In the genomic region with DNA sequence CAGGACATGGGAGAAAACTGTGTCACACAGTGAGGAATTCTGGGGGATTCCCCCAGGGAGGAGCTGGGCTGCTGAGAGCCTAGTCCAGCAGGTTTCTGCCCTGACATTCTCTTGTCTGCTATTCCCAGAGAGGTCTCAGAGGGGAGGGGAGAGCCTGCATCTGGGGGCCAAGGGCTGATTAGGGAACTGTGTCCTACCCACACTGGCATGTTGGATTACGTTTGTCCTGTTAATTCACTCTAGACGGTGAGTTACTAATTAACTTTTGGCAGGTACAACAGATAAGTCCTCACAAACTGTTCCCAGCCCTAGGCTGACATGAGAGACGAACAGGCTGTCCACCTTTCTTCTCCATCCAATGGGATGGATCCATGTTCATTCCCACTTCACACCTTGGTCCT, we compare ENCODE assay signal across 1 cellular context.
TF ChIP-seq lines count a peak whose summit lies in the region.

No MANE protein-coding gene starts in this region.

TF ChIP-seq in GM23338, 12 proteins besides CTCF, POLR2A, EP300 and RAD21 (continued from another document):
- no peak for TF ChIP-seq ZNF331 (CRISPR knock-in tag; IDR thresholded peaks at IDR 0.05; ENCODE audit: low read depth)
- TF ChIP-seq NANOG (IDR thresholded peaks at IDR 0.05; ENCODE audit: borderline replicate concordance) = no peak
